Comparison of ENCODE assay signal across 19 cellular contexts in the genomic region with DNA sequence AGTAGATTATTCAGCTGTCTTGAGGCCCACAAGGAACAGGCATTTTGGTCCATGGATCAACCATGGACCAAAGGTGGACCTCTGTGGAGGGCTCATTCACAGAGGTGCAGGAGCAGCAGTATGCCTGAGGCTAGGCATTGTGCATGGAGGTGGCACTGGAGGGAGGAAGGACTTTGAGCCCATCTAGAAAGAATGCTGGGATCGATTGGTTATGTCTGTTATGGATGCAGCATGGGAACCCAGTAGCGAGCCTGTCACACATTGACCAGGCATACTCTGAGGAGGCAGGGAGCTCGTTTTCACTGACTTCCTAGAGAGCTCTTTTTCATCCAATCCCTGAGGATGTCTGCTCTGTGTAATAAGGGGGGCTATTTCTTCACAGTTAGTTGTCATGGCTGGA.
"Had no signal": no experiment of that assay in that cellular context is flagged by ENCODE, and none has a peak within 500 bp of the region (broad histone marks: within the 10 kb centered on the region; RNA-seq: fewer than 3 reads in every experiment).

No MANE protein-coding gene starts in this region.

- DNase-seq: activated CD4-positive, alpha-beta T cell treated with anti-CD3 and anti-CD28 coated beads for 36 hours; activated CD8-positive, alpha-beta memory T cell treated with anti-CD3 and anti-CD28 coated beads, Interleukin-2, amount 50 U/mL, for 4 hours; activated CD8-positive, alpha-beta T cell treated with anti-CD3 and anti-CD28 coated beads for 36 hours; activated naive CD4-positive, alpha-beta T cell; amygdala; NCI-H1048; NCI-H146; NCI-H187 treated with DMSO at 0.1 percent for 48 hours; NCI-H2081 treated with DMSO at 0.1 percent for 48 hours; NCI-H446; NCI-H524; PC-9; T-helper 1 cell; WERI-Rb-1 had no signal

- H3K27me3 Mint-ChIP-seq: activated CD4-positive, alpha-beta T cell treated with anti-CD3 and anti-CD28 coated beads for 36 hours; activated CD8-positive, alpha-beta T cell treated with anti-CD3 and anti-CD28 coated beads for 36 hours; activated naive CD8-positive, alpha-beta T cell; brain; central memory CD8-positive, alpha-beta T cell had no signal

- H3K4me3 ChIP-seq: PC-9, SK-N-MC had no signal

- H3K4me2 ChIP-seq: PC-9 had no signal

- H3K36me3 ChIP-seq: WERI-Rb-1 had no signal

- H2AFZ ChIP-seq: PC-9 had no signal

- ATAC-seq: activated CD4-positive, alpha-beta T cell treated with anti-CD3 and anti-CD28 coated beads for 36 hours; activated CD8-positive, alpha-beta T cell treated with anti-CD3 and anti-CD28 coated beads for 36 hours had no signal

- H3K4me3 Mint-ChIP-seq: activated CD4-positive, alpha-beta T cell treated with anti-CD3 and anti-CD28 coated beads for 36 hours; activated CD8-positive, alpha-beta T cell treated with anti-CD3 and anti-CD28 coated beads for 36 hours; activated naive CD8-positive, alpha-beta T cell; brain; central memory CD8-positive, alpha-beta T cell had no signal

- H3K9me3 Mint-ChIP-seq: activated CD8-positive, alpha-beta T cell treated with anti-CD3 and anti-CD28 coated beads for 36 hours; brain; central memory CD8-positive, alpha-beta T cell had no signal

- H3K36me3 Mint-ChIP-seq: activated naive CD8-positive, alpha-beta T cell; brain had no signal

- H3K27ac Mint-ChIP-seq: activated CD4-positive, alpha-beta T cell treated with anti-CD3 and anti-CD28 coated beads for 36 hours; activated CD8-positive, alpha-beta T cell treated with anti-CD3 and anti-CD28 coated beads for 36 hours; activated naive CD8-positive, alpha-beta T cell had no signal

- H3K27ac ChIP-seq: PC-9, SK-N-MC, WERI-Rb-1 had no signal

- FAIRE-seq: astrocyte had no signal
